8 cellular contexts compared by ENCODE assay signal in the genomic region with DNA sequence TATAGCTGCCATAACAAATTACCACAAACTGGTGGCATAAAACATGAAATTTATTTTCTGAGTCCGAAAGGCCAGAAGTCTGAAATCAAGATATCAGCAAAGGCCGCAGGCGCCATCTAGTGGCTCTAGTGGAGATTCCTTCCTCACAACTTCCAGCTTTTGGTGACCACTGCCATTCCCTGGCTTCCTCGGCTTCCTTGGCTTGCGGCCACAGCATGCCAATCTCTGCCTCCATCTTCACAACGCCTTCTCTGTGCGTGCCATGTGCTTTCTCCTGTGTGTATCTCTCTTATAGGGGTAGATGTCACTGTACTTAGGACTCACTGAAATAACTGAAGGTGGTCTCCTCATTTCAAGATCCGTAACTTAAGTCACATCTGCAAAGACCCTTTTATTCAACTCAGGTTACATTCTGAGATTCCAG. TPM values are rescaled to one million over a fixed set of nuclear protein-coding genes. Genes with fewer than 3 reads are reported as not detected.
DNase-seq lines count a peak whose midpoint lies in the region; ATAC-seq and TF ChIP-seq lines count a peak whose summit lies in the region.

No MANE protein-coding gene starts in this region.

- DNase-seq in DMS53 treated with DMSO at 0.1 percent for 48 hours (lab: John Stamatoyannopoulos, UW; ENCODE audit: unreplicated experiment) (peak; percentile 49), HPDE6-E6E7 (ENCODE audit: extremely low spot score) (peak; percentile 49), NOMO-1 treated with dmso at 0.1 percent for 144 hours (lab: John Stamatoyannopoulos, UW; ENCODE audit: unreplicated experiment) (peak; percentile 22), epithelial cell of proximal tubule (ENCODE audit: low read depth) (no peak), mucosa of gallbladder (ENCODE audit: low spot score) (peak; percentile 75)
- peak; percentile 35 for DNase-seq in activated CD8-positive, alpha-beta memory T cell treated with anti-CD3 and anti-CD28 coated beads, Interleukin-2, amount 50 U/mL, for 1 hour (ENCODE audit: extremely low read depth)
- peak; percentile 64 for DNase-seq in stimulated activated naive CD8-positive, alpha-beta T cell treated with anti-CD3 and anti-CD28 coated beads, Interleukin-15, Interleukin-2, amounts not matched to agents 100 U/mL and 50 U/mL, for 24 hours

- ATAC-seq in stimulated activated naive CD8-positive, alpha-beta T cell treated with anti-CD3 and anti-CD28 coated beads, Interleukin-15, Interleukin-2, amounts not matched to agents 100 U/mL and 50 U/mL, for 24 hours: no peak
- no peak for ATAC-seq in GM19463 (IDR thresholded peaks at IDR 0.05; ENCODE audit: unreplicated experiment)

- peak; percentile 94 for TF ChIP-seq CTCF in epithelial cell of proximal tubule (conservative IDR thresholded peaks at IDR 0.05; ENCODE audit: low read depth, low read length)

- H3K4me3 ChIP-seq in epithelial cell of proximal tubule (ENCODE audit: low read depth, low read length): no peak overlapping the region

RNA-seq across cellular contexts. Expression of a gene that starts 5.4 kb away (rescaled TPM):
- 17.4 and 22.1 TPM in 2 replicates for total RNA-seq in epithelial cell of proximal tubule
- total RNA-seq in mucosa of gallbladder: 25.3 TPM
